In the genomic region with DNA sequence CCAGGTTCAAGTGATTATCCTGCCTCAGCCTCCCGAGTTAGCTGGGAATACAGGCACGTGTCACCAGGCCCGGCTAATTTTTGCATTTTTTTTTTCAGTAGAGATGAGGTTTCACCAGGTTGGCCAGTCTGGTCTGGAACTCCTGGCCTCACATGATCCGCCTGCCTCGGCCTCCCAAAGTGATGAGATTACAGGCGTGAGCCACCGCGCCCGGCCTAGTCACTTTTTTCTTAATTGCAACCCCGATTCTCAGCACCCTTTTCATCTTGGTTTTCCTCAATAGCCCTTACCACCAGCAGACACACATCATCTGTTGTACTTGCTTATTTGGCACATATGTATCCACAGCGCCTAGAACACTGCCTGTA, we compare ENCODE assay signal across 8 cellular contexts. TPM values are rescaled to one million over a fixed set of nuclear protein-coding genes. Genes with fewer than 3 reads are reported as not detected.
DNase-seq lines count a peak whose midpoint lies in the region; ATAC-seq and TF ChIP-seq lines count a peak whose summit lies in the region.

No MANE protein-coding gene starts in this region.

- peak overlapping the region; percentile 84 to 88 (median 88) for H3K27ac ChIP-seq in sigmoid colon

- H3K4me3 ChIP-seq in fibroblast of the aortic adventitia (ENCODE audit: low read depth, low read length) (peak overlapping the region; percentile 79), sigmoid colon (peak overlapping the region; percentile 71 to 99 (median 92))

- H3K27me3 ChIP-seq in sigmoid colon, result no peaks in the 10 kb centered on the region

- H3K9me3 ChIP-seq in T-helper 17 cell (ENCODE audit: control insufficient read depth, low read length, poor library complexity, severe bottlenecking), result no peaks in the 10 kb centered on the region
- no peaks in the 10 kb centered on the region for H3K9me3 ChIP-seq in sigmoid colon

- no peaks in the 10 kb centered on the region for H3K27me3 Mint-ChIP-seq in T-helper 17 cell

- peaks cover 35% of the 10 kb centered on the region for H3K4me1 Mint-ChIP-seq in T-helper 17 cell

- no peak for TF ChIP-seq EP300 in sigmoid colon (IDR thresholded peaks at IDR 0.05)

- peaks cover 0 to 33% (median 29%) of the 10 kb centered on the region in 4 donors for H3K4me1 ChIP-seq in sigmoid colon

- H3K27ac Mint-ChIP-seq in T-helper 17 cell, result peak overlapping the region; percentile 94

- no peak for ATAC-seq in T-helper 17 cell
- ATAC-seq in HG02678 (IDR thresholded peaks at IDR 0.05; ENCODE audit: unreplicated experiment), result no peak
- ATAC-seq in HG03378 (IDR thresholded peaks at IDR 0.05; ENCODE audit: unreplicated experiment), result no peak

- H3K36me3 ChIP-seq in sigmoid colon, result peaks cover 17 to 27% (median 23%) of the 10 kb centered on the region in 4 donors

- TF ChIP-seq POLR2A in sigmoid colon (IDR thresholded peaks at IDR 0.05), result no peak

- DNase-seq in T-helper 17 cell (no peak), fibroblast of the aortic adventitia (ENCODE audit: low read depth) (no peak), sigmoid colon (no peak), DMS53 (lab: John Stamatoyannopoulos, UW) (no peak), epidermal melanocyte (ENCODE audit: insufficient read length, low spot score) (no peak)

- TF ChIP-seq CTCF in GM12873 (IDR thresholded peaks at IDR 0.05; ENCODE audit: insufficient read depth, low read depth, low read length, missing control alignments) (peak; percentile 9), fibroblast of the aortic adventitia (IDR thresholded peaks at IDR 0.05; ENCODE audit: insufficient read depth, low read length) (no peak), sigmoid colon (IDR thresholded peaks at IDR 0.05) (no peak)

- WGBS in sigmoid colon, 2 donors, result 34 to 71% methylated on average over 11 of the region's 11 CpGs

- peak overlapping the region; percentile 97 for H3K4me3 Mint-ChIP-seq in T-helper 17 cell

- intact Hi-C loops in sigmoid colon (cut with DNase I), result no loop called here

- peaks cover 2% of the 10 kb centered on the region for H3K36me3 Mint-ChIP-seq in T-helper 17 cell (ENCODE audit: low read depth)

RNA-seq across cellular contexts. Expression of a gene that starts 0.6 kb away (rescaled TPM):
- 100 to 1,000 TPM; 109 to 122 TPM for total RNA-seq in T-helper 17 cell
- 127 and 132 TPM in 2 replicates for total RNA-seq in fibroblast of the aortic adventitia (ENCODE audit: low replicate concordance)
- total RNA-seq in sigmoid colon, result 100 to 1,000 TPM; 117 to 209 (median 157) TPM
- polyA plus RNA-seq in sigmoid colon, result 100 to 1,000 TPM in 1 of 3 donors, 10 to 100 TPM in 2; 73.9 to 203 (median 89.7) TPM

RNA-seq across cellular contexts. Expression of a gene that starts 39.8 kb away (rescaled TPM):
- 1 to 10 TPM; 5.9 to 6.2 TPM for total RNA-seq in T-helper 17 cell
- 6.7 and 8.0 TPM in 2 replicates for total RNA-seq in fibroblast of the aortic adventitia (ENCODE audit: low replicate concordance)
- 10 to 100 TPM in 3 of 4 donors, 1 to 10 TPM in 1; 8.0 to 14.8 (median 13.9) TPM for total RNA-seq in sigmoid colon
- polyA plus RNA-seq in sigmoid colon, result 10 to 100 TPM in 1 of 3 donors, 1 to 10 TPM in 2; 6.0 to 12.1 (median 7.2) TPM
